ENCODE assay signal across 8 cellular contexts in the genomic region with DNA sequence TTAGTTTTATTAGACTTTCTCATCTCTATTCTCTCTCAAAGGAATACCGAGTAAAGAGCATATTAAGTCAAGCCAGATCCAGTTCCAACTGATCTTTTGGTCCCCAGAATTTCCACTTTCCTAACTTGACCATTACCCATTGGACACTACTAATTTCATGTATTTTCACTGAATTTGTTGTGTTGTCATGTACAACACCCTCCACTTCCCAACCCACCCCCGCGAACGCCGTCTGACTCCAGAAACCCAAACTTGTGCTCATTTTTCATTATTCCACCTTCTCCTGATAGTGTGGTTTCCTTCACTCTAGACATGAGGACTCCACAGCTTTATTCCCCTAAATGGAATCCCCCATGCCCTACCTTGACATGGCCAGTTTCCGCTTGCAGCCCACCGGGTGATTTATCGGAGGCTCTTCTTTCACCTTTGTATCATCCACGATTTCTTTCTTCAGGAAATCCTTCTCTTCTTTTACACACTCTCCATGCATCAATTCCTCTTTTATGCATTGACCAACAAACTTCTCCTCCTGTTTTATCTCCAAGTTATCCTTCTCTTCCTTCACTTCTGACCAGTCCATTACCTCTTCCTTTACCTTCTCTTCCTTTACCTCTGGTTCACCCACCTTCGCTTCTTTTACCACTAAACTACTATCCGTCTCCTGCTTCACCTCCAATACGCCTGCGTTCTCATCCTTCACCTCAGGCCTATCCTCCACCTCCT. TPM values are rescaled to one million over a fixed set of nuclear protein-coding genes. Genes with fewer than 3 reads are reported as not detected.
A peak's percentile ranks its signal among the peaks of the same experiment; 100 is the strongest.
DNase-seq lines count a peak whose midpoint lies in the region; ATAC-seq and TF ChIP-seq lines count a peak whose summit lies in the region.

No MANE protein-coding gene starts in this region.

- no peak for TF ChIP-seq POLR2A in adrenal gland (IDR thresholded peaks at IDR 0.05)

- TF ChIP-seq CTCF in adrenal gland (IDR thresholded peaks at IDR 0.05), result no peak

- H2BK12ac ChIP-seq in mesenchymal stem cell (ENCODE audit: low read length in 2 of 2), result peak overlapping the region in 1 of 2 experiments; percentile 77

- H3K23ac ChIP-seq in mesenchymal stem cell (ENCODE audit: low read length in 2 of 2), result no peak overlapping the region

- peak overlapping the region; percentile 89 for H3K4me2 ChIP-seq in mesenchymal stem cell (ENCODE audit: low read length, poor library complexity, severe bottlenecking)

- H2AFZ ChIP-seq in mesenchymal stem cell (ENCODE audit: low read depth, low read length), result peak overlapping the region; percentile 46

- no peaks in the 10 kb centered on the region for H3K27me3 ChIP-seq in adrenal gland
- H3K27me3 ChIP-seq in mesenchymal stem cell (ENCODE audit: control insufficient read depth in 1 of 2, insufficient read depth in 1 of 2, low read length in 2 of 2), result no peaks in the 10 kb centered on the region

- peak overlapping the region; percentile 97 for H4K8ac ChIP-seq in mesenchymal stem cell (ENCODE audit: low read length)

- peak overlapping the region in 3 of 5 donors; percentile 76 to 89 (median 89) for H3K27ac ChIP-seq in adrenal gland
- H3K27ac ChIP-seq in mesenchymal stem cell (ENCODE audit: low read length, poor library complexity, severe bottlenecking), result peak overlapping the region; percentile 94

- H3K36me3 ChIP-seq in adrenal gland (replicated peaks in 1 of 2) (no peaks in the 10 kb centered on the region), mesenchymal stem cell (ENCODE audit: control insufficient read depth in 1 of 2, insufficient read depth in 2 of 2, low read depth in 1 of 2, low read length in 2 of 2) (peaks cover 5 to 36% of the 10 kb centered on the region in 2 experiments)

- no peak for DNase-seq in adrenal gland
- DNase-seq in mesenchymal stem cell, result peak; percentile 13
- DNase-seq in middle frontal gyrus (ENCODE audit: extremely low spot score, low spot score), result no peak
- no peak for DNase-seq in NCI-H1417 treated with DMSO at 0.1 percent for 48 hours (lab: John Stamatoyannopoulos, UW)
- DNase-seq in nucleus accumbens (lab: John Stamatoyannopoulos, UW), result no peak
- DNase-seq in hippocampal formation (lab: John Stamatoyannopoulos, UW), result no peak

- 15 to 24% (median 19%) methylated on average over 13 of the region's 13 CpGs for WGBS in adrenal gland, 4 donors
- 22% methylated on average over 13 of the region's 13 CpGs for WGBS in mesenchymal stem cell

- H2BK5ac ChIP-seq in mesenchymal stem cell (ENCODE audit: low read depth, low read length, poor library complexity, severe bottlenecking), result no peak overlapping the region

- peak overlapping the region; percentile 96 for H3K9ac ChIP-seq in mesenchymal stem cell (ENCODE audit: low read length)

- peak overlapping the region; percentile 73 for H2BK120ac ChIP-seq in mesenchymal stem cell (ENCODE audit: low read depth, low read length)

- peak overlapping the region in 1 of 2 experiments; percentile 63 for H3K14ac ChIP-seq in mesenchymal stem cell (ENCODE audit: low read length in 2 of 2)

- ATAC-seq in GM18858 (IDR thresholded peaks at IDR 0.05; ENCODE audit: unreplicated experiment) (peak; percentile 12), HG02981 (IDR thresholded peaks at IDR 0.05; ENCODE audit: unreplicated experiment) (peak; percentile 32)

- peaks cover 0 to 13% of the 10 kb centered on the region in 2 donors for H3K4me1 ChIP-seq in adrenal gland (replicated peaks in 1 of 2)
- H3K4me1 ChIP-seq in mesenchymal stem cell (ENCODE audit: control insufficient read depth, insufficient read depth, low read depth, low read length), result peaks cover 4% of the 10 kb centered on the region

- peak overlapping the region in 1 of 2 experiments; percentile 91 for H3K18ac ChIP-seq in mesenchymal stem cell (ENCODE audit: low read depth in 1 of 2, low read length in 2 of 2)

- H3K9me3 ChIP-seq in adrenal gland (replicated peaks in 1 of 3) (no peaks in the 10 kb centered on the region), mesenchymal stem cell (ENCODE audit: control insufficient read depth, low read length) (no peaks in the 10 kb centered on the region)

- H4K91ac ChIP-seq in mesenchymal stem cell (ENCODE audit: low read length), result peak overlapping the region; percentile 86

- intact Hi-C loops in adrenal gland (cut with DNase I), result no loop called here

- H2BK15ac ChIP-seq in mesenchymal stem cell (ENCODE audit: low read depth, poor library complexity, severe bottlenecking), result no peak overlapping the region

- H3K4me3 ChIP-seq in adrenal gland, result peak overlapping the region; percentile 67 to 97 (median 75)
- peak overlapping the region; percentile 86 to 98 for H3K4me3 ChIP-seq in mesenchymal stem cell (ENCODE audit: insufficient read depth in 1 of 2, low read depth in 1 of 2, low read length in 2 of 2)

- peak overlapping the region; percentile 45 to 97 for H3K4ac ChIP-seq in mesenchymal stem cell (ENCODE audit: low read depth in 1 of 2, low read length in 2 of 2)

- no peaks in the 10 kb centered on the region for H3K79me1 ChIP-seq in mesenchymal stem cell (replicated peaks; ENCODE audit: low read length, poor library complexity, severe bottlenecking)

- H2AK5ac ChIP-seq in mesenchymal stem cell (ENCODE audit: low read length, severe bottlenecking), result no peak overlapping the region

RNA-seq across cellular contexts. Expression of gene ZNHIT6, which starts 0.8 kb away (rescaled TPM):
- total RNA-seq in adrenal gland, result 10 to 100 TPM in 3 of 8 donors, 1 to 10 TPM in 5; 4.5 to 11.6 (median 9.8) TPM
- 10 to 100 TPM in 2 of 3 donors, 1 to 10 TPM in 1; 7.9 to 21.1 (median 17.4) TPM for polyA plus RNA-seq in adrenal gland
- 22.7 TPM for polyA plus RNA-seq in mesenchymal stem cell (2013, experiment 1 of 2)
- polyA plus RNA-seq in mesenchymal stem cell (2013, experiment 2 of 2), result 22.7 TPM
